Comparison of ENCODE assay signal across 2 cellular contexts in the genomic region with DNA sequence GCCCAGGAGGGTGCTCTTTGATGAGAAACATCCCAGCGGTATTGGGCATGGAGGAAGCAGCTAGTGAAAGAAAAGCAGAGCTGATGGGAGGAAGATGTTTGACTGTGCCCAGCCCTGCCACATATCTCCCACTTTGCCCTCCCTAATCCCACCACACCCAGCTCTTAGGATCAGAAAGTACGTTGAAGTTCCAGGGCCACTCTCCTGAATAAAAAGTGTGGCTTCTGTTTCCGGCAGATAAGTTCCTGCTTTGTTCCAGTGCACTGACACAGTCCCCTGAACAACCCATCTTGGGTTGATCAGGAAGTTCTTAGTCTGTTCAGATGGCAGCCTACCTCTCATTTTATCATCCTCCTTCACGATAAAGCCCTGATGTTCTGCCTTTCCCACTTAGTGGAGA.
TF ChIP-seq lines count a peak whose summit lies in the region.

No MANE protein-coding gene starts in this region.

TF ChIP-seq in liver, 16 proteins besides CTCF, POLR2A, EP300 and RAD21:
- no peak for TF ChIP-seq JUND (IDR thresholded peaks at IDR 0.05)
- TF ChIP-seq NR2F2 (IDR thresholded peaks at IDR 0.05) = peak; percentile 36

TF ChIP-seq in HepG2, 621 proteins besides CTCF, POLR2A, EP300 and RAD21:
- TF ChIP-seq RFX5 (IDR thresholded peaks at IDR 0.05; ENCODE audit: low read depth, low read length) = no peak
- TF ChIP-seq ZNF878 (CRISPR knock-in tag; IDR thresholded peaks at IDR 0.05) = no peak
- no peak for TF ChIP-seq ZFP36L1 (CRISPR knock-in tag; IDR thresholded peaks at IDR 0.05)
- TF ChIP-seq, protein P1, sequence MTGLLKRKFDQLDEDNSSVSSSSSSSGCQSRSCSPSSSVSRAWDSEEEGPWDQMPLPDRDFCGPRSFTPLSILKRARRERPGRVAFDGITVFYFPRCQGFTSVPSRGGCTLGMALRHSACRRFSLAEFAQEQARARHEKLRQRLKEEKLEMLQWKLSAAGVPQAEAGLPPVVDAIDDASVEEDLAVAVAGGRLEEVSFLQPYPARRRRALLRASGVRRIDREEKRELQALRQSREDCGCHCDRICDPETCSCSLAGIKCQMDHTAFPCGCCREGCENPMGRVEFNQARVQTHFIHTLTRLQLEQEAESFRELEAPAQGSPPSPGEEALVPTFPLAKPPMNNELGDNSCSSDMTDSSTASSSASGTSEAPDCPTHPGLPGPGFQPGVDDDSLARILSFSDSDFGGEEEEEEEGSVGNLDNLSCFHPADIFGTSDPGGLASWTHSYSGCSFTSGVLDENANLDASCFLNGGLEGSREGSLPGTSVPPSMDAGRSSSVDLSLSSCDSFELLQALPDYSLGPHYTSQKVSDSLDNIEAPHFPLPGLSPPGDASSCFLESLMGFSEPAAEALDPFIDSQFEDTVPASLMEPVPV (CRISPR knock-in tag; IDR thresholded peaks at IDR 0.05) = no peak
- no peak for TF ChIP-seq ZNF549 (CRISPR knock-in tag; IDR thresholded peaks at IDR 0.05)
- TF ChIP-seq SSRP1 (CRISPR knock-in tag; IDR thresholded peaks at IDR 0.05) = no peak
- no peak for TF ChIP-seq TRIM24 (CRISPR knock-in tag; IDR thresholded peaks at IDR 0.05)
- TF ChIP-seq, protein P2, sequence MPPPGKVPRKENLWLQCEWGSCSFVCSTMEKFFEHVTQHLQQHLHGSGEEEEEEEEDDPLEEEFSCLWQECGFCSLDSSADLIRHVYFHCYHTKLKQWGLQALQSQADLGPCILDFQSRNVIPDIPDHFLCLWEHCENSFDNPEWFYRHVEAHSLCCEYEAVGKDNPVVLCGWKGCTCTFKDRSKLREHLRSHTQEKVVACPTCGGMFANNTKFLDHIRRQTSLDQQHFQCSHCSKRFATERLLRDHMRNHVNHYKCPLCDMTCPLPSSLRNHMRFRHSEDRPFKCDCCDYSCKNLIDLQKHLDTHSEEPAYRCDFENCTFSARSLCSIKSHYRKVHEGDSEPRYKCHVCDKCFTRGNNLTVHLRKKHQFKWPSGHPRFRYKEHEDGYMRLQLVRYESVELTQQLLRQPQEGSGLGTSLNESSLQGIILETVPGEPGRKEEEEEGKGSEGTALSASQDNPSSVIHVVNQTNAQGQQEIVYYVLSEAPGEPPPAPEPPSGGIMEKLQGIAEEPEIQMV (CRISPR knock-in tag; IDR thresholded peaks at IDR 0.05; ENCODE audit: low read depth) = no peak
- no peak for TF ChIP-seq ZNF383 (CRISPR knock-in tag; IDR thresholded peaks at IDR 0.05; ENCODE audit: borderline replicate concordance)
- TF ChIP-seq MBNL3 (CRISPR knock-in tag; conservative IDR thresholded peaks at IDR 0.05) = no peak
- TF ChIP-seq KMT2A (CRISPR knock-in tag; IDR thresholded peaks at IDR 0.05) = no peak
- TF ChIP-seq TBX3 (IDR thresholded peaks at IDR 0.05; ENCODE audit: borderline replicate concordance) = no peak
- TF ChIP-seq ZNF713 (CRISPR knock-in tag; IDR thresholded peaks at IDR 0.05) = no peak
- TF ChIP-seq TP53 (CRISPR knock-in tag; conservative IDR thresholded peaks at IDR 0.05) = no peak
- no peak for TF ChIP-seq ZNF841 (CRISPR knock-in tag; IDR thresholded peaks at IDR 0.05; ENCODE audit: borderline replicate concordance)
- TF ChIP-seq CBX1 (IDR thresholded peaks at IDR 0.05; ENCODE audit: low read depth) = no peak
